In the genomic region with DNA sequence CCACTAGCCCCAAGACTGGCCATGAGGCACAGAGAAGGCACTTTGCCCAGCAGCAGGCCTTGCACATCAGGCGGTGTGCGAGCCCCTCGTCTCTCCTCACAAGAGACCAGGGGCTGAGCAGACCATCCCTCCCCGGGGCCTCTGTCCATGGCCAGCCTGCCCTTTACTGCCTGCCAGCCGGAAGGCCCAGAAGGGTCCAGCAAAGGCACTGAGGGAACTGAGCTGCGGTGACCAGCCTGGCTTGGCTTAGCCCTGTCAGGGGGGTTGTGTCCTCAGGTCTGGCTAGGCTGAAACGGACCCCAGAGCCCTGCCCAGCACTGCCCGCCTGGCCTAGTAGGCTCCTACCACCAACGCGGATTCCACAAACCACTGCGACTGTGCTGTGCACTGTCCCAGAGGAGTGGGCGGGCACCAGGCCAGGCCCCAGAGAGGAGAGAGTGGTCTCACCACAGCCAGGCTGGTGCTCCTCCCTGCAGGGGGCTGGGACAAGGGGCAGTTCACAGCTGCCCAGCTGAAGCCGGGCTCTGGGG, we compare ENCODE assay signal across 17 cellular contexts. TPM values are rescaled to one million over a fixed set of nuclear protein-coding genes. Genes with fewer than 3 reads are reported as not detected.
DNase-seq lines count a peak whose midpoint lies in the region; ATAC-seq and TF ChIP-seq lines count a peak whose summit lies in the region.
"Had no signal": no experiment of that assay in that cellular context is flagged by ENCODE, and none has a peak within 500 bp of the region (broad histone marks: within the 10 kb centered on the region; RNA-seq: fewer than 3 reads in every experiment).

No MANE protein-coding gene starts in this region.

- H3K4me1 ChIP-seq in heart right ventricle = peaks cover 0 to 63% (median 31%) of the 10 kb centered on the region in 9 donors

- peak overlapping the region in 2 of 10 donors; percentile 45 to 51 for H3K4me3 ChIP-seq in heart right ventricle

- H3K4me1 Mint-ChIP-seq in neural crest cell (no peaks in the 10 kb centered on the region), type B pancreatic cell (ENCODE audit: unreplicated experiment) (peaks cover 3% of the 10 kb centered on the region)
- H3K4me1 Mint-ChIP-seq: brain had no signal

- TF ChIP-seq CTCF in heart right ventricle (IDR thresholded peaks at IDR 0.05) (no peak), neural crest cell (conservative IDR thresholded peaks at IDR 0.05) (no peak), type B pancreatic cell (conservative IDR thresholded peaks at IDR 0.05) (no peak)

- H3K9me3 Mint-ChIP-seq in neural crest cell = no peaks in the 10 kb centered on the region
- H3K9me3 Mint-ChIP-seq in type B pancreatic cell = no peaks in the 10 kb centered on the region
- H3K9me3 Mint-ChIP-seq: activated naive CD4-positive, alpha-beta T cell treated with anti-CD3 and anti-CD28 coated beads for 36 hours; natural killer cell had no signal

- no peaks in the 10 kb centered on the region for H3K9me3 ChIP-seq in heart right ventricle

- WGBS in heart right ventricle, 2 donors = 69 to 79% methylated on average over 13 of the region's 13 CpGs

- H3K27ac ChIP-seq in heart right ventricle = peak overlapping the region in 9 of 10 donors; percentile 37 to 89 (median 78)

- intact Hi-C loops in heart right ventricle (cut with DNase I) = loop anchor here in 6 of 10 donors (5.0 to 10.0 kb wide), 3 partner anchors 62 to 67 kb away; no protein-coding TSS in a partner anchor

- ATAC-seq in heart right ventricle = peak in 5 of 8 donors; percentile 4 to 53 (median 37)
- ATAC-seq in GM21526 (IDR thresholded peaks at IDR 0.05; ENCODE audit: low FRiP score, unreplicated experiment) = no peak

- no peak overlapping the region for H3K27ac Mint-ChIP-seq in neural crest cell (ENCODE audit: unreplicated experiment)
- no peak overlapping the region for H3K27ac Mint-ChIP-seq in type B pancreatic cell
- H3K27ac Mint-ChIP-seq: activated naive CD4-positive, alpha-beta T cell treated with anti-CD3 and anti-CD28 coated beads for 36 hours; brain; natural killer cell had no signal

- H3K4me3 Mint-ChIP-seq in neural crest cell = no peak overlapping the region
- no peak overlapping the region for H3K4me3 Mint-ChIP-seq in type B pancreatic cell
- H3K4me3 Mint-ChIP-seq: brain had no signal

- H3K36me3 ChIP-seq in heart right ventricle = no peaks in the 10 kb centered on the region

- DNase-seq in activated CD8-positive, alpha-beta memory T cell treated with anti-CD3 and anti-CD28 coated beads, Interleukin-2, amount 50 U/mL, for 48 hours = peak; percentile 51
- no peak for DNase-seq in activated CD8-positive, alpha-beta memory T cell treated with anti-CD3 and anti-CD28 coated beads, Interleukin-2, amount 50 U/mL, for 4 hours
- DNase-seq in heart right ventricle (no peak), neural crest cell (ENCODE audit: low read depth, low spot score) (peak; percentile 5), type B pancreatic cell (ENCODE audit: extremely low spot score, unreplicated experiment) (peak; percentile 67), kidney glomerular epithelial cell (lab: John Stamatoyannopoulos, UW) (no peak), medulla oblongata (ENCODE audit: extremely low spot score) (no peak)
- DNase-seq: activated CD4-positive, alpha-beta T cell treated with anti-CD3 and anti-CD28 coated beads, Interleukin-2, amount 50 U/mL, for 1 hour; activated naive CD4-positive, alpha-beta T cell treated with anti-CD3 and anti-CD28 coated beads for 36 hours; Calu3; effector memory CD4-positive, alpha-beta T cell; KBM-7; natural killer cell; NCI-H1436 treated with DMSO at 0.1 percent for 48 hours had no signal

- H3K36me3 Mint-ChIP-seq in neural crest cell (ENCODE audit: low read depth) (no peaks in the 10 kb centered on the region), type B pancreatic cell (no peaks in the 10 kb centered on the region)
- H3K36me3 Mint-ChIP-seq: natural killer cell had no signal

- peaks cover 0 to 30% (median 5%) of the 10 kb centered on the region in 7 donors for H3K27me3 ChIP-seq in heart right ventricle
- H3K27me3 ChIP-seq: foreskin keratinocyte had no signal

- peaks cover 1% of the 10 kb centered on the region for H3K27me3 Mint-ChIP-seq in neural crest cell (ENCODE audit: low read depth)
- peaks cover 16% of the 10 kb centered on the region for H3K27me3 Mint-ChIP-seq in type B pancreatic cell

RNA-seq across cellular contexts. Expression of a gene that starts 16.6 kb away (rescaled TPM):
- total RNA-seq in heart right ventricle = 100 to 1,000 TPM in 6 of 10 donors, 10 to 100 TPM in 4; 70.6 to 152 (median 126) TPM
- polyA plus RNA-seq in heart right ventricle = 100 to 1,000 TPM in 1 of 2 donors, 10 to 100 TPM in 1; 30.8 to 107 TPM
- 1.6 and 2.4 TPM in 2 replicates for total RNA-seq in neural crest cell
- total RNA-seq in type B pancreatic cell (ENCODE audit: low replicate concordance) = 7.6 and 8.4 TPM in 2 replicates
- total RNA-seq: Calu3 had no signal

Comparison
In these comparisons a context has a peak if more than half of its experiments do, and no peak if none do; other contexts are left out.
1. DNase-seq: peak in activated CD8-positive, alpha-beta memory T cell treated with anti-CD3 and anti-CD28 coated beads, Interleukin-2, amount 50 U/mL, for 48 hours (single experiment), neural crest cell (single experiment) and type B pancreatic cell (single experiment); none in activated CD8-positive, alpha-beta memory T cell treated with anti-CD3 and anti-CD28 coated beads, Interleukin-2, amount 50 U/mL, for 4 hours (single experiment), heart right ventricle (0 of 2), kidney glomerular epithelial cell (single experiment) and medulla oblongata (single experiment).